25 cellular contexts compared by ENCODE assay signal in genomic region chr12:95538656-95539055, GRCh38. TPM values are rescaled to one million over a fixed set of nuclear protein-coding genes. Genes with fewer than 3 reads are reported as not detected.
"Had no signal": no experiment of that assay in that cellular context is flagged by ENCODE, and none has a peak within 500 bp of the region (broad histone marks: within the 10 kb centered on the region; RNA-seq: fewer than 3 reads in every experiment).

No MANE protein-coding gene starts in this region.

- DNase-seq: activated CD4-positive, alpha-beta T cell treated with anti-CD3 and anti-CD28 coated beads, Interleukin-2, amount 10 ng/mL, durations not matched to agents 7 days and 5 days; activated T-cell treated with anti-CD3 and anti-CD28 coated beads, Interleukin-2, amount 50 U/mL, for 1 hour; adrenal gland; brain microvascular endothelial cell; caudate nucleus; effector memory CD4-positive, alpha-beta T cell; glutamatergic neuron; islet precursor cell; midbrain; natural killer cell; pancreas; psoas muscle; spleen; stimulated activated CD4-positive, alpha-beta T cell treated with anti-CD3 and anti-CD28 coated beads, Interleukin-4, amount 100 ng/mL, for 1 hour; stimulated activated naive CD4-positive, alpha-beta T cell treated with Interleukin-2 at 50 U/mL for 16 hours; upper lobe of right lung had no signal

- H3K4me3 ChIP-seq: adrenal gland, ascending aorta, esophagus muscularis mucosa, hepatocyte, pancreas, psoas muscle, right atrium auricular region, spleen, thoracic aorta, upper lobe of right lung had no signal

- H3K4me1 ChIP-seq: adrenal gland, ascending aorta, pancreas, psoas muscle, right atrium auricular region, upper lobe of right lung had no signal

- H3K4me2 ChIP-seq: hepatocyte had no signal

- ATAC-seq: activated CD4-positive, CD25-positive, alpha-beta regulatory T cell treated with anti-CD3 and anti-CD28 coated beads, Interleukin-2, amount 50 U/mL, for 24 hours; activated naive CD4-positive, alpha-beta T cell treated with anti-CD3 and anti-CD28 coated beads, Interleukin-2, amount 50 U/mL, for 72 hours; activated T-helper 17 cell treated with anti-CD3 and anti-CD28 coated beads, Interleukin-2, amount 50 U/mL, for 72 hours; left lobe of liver; natural killer cell; pancreas; psoas muscle; upper lobe of right lung had no signal

- H3K36me3 ChIP-seq: adrenal gland, ascending aorta, brain microvascular endothelial cell, esophagus muscularis mucosa, pancreas, right atrium auricular region, spleen, thoracic aorta, upper lobe of right lung had no signal

- H2AFZ ChIP-seq: hepatocyte had no signal

- H3K9me3 ChIP-seq: adrenal gland, ascending aorta, esophagus muscularis mucosa, pancreas, psoas muscle, right atrium auricular region, spleen, thoracic aorta, upper lobe of right lung had no signal

- H3K27ac ChIP-seq: adrenal gland, ascending aorta, brain microvascular endothelial cell, esophagus muscularis mucosa, hepatocyte, pancreas, psoas muscle, right atrium auricular region, spleen, thoracic aorta, upper lobe of right lung had no signal

- H3K27me3 ChIP-seq: adrenal gland, ascending aorta, brain microvascular endothelial cell, esophagus muscularis mucosa, hepatocyte, pancreas, right atrium auricular region, spleen, upper lobe of right lung had no signal

RNA-seq across cellular contexts. Expression of gene USP44, which starts 12.6 kb away (rescaled TPM):
- polyA plus RNA-seq: hepatocyte had no signal
